ENCODE assay signal across 1 cellular context in the genomic region with DNA sequence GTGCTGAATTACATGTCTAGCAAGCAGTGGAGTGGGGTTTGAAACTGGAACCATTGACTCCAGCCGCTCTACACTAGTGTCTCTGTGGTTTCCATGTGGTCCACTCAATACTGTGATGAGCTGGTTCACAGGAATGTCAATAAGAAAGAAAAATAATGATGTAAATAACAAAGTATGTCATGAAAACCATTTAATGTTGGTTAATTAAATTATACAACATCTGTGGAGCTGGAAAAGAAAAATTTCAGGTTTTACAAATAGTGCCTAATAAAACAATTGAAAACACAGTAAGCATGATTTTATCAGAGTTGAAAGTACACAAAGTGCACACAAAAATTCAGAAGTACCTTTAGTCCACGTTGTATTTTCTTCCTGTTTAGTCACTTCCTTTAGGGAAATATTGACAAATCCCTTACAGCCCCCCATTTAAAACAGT.
TF ChIP-seq lines count a peak whose summit lies in the region.

No MANE protein-coding gene starts in this region.

TF ChIP-seq in A549, 52 proteins besides CTCF, POLR2A, EP300 and RAD21 (continued from another document):
- TF ChIP-seq CBX2 (IDR thresholded peaks at IDR 0.05; ENCODE audit: borderline replicate concordance, low read depth) (no peak), JUNB (IDR thresholded peaks at IDR 0.05) (no peak), KDM1A (IDR thresholded peaks at IDR 0.05; ENCODE audit: low read depth) (no peak), ZFP36 (IDR thresholded peaks at IDR 0.05; ENCODE audit: borderline replicate concordance, partially characterized antibody) (no peak)
- TF ChIP-seq, protein P1, sequence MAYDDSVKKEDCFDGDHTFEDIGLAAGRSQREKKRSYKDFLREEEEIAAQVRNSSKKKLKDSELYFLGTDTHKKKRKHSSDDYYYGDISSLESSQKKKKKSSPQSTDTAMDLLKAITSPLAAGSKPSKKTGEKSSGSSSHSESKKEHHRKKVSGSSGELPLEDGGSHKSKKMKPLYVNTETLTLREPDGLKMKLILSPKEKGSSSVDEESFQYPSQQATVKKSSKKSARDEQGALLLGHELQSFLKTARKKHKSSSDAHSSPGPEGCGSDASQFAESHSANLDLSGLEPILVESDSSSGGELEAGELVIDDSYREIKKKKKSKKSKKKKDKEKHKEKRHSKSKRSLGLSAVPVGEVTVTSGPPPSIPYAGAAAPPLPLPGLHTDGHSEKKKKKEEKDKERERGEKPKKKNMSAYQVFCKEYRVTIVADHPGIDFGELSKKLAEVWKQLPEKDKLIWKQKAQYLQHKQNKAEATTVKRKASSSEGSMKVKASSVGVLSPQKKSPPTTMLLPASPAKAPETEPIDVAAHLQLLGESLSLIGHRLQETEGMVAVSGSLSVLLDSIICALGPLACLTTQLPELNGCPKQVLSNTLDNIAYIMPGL (CRISPR knock-in tag; IDR thresholded peaks at IDR 0.05; ENCODE audit: borderline replicate concordance), result no peak
